Comparison of ENCODE assay signal across 24 cellular contexts in the genomic region with DNA sequence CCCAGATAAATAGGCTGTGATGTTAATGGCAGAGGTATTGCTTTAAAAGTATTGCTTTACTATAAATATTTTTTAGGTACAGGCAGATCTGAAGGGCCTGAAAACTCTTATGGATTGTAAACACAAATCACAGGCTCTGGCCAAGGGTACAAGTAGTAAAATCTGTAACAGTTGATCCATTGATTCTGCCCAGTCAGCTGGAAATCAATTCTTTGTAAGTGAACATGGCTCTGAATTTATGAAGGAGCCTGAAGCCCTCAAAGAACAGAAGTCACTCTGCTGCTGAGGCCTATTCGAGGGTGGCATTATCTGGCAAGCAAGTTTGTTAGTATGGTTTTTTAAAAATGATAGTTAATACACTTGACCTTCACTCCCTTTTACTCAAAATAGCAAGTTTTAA.
"Had no signal": no experiment of that assay in that cellular context is flagged by ENCODE, and none has a peak within 500 bp of the region (broad histone marks: within the 10 kb centered on the region; RNA-seq: fewer than 3 reads in every experiment).

No MANE protein-coding gene starts in this region.

- H3K9me3 Mint-ChIP-seq: activated CD4-positive, alpha-beta T cell treated with anti-CD3 and anti-CD28 coated beads, Interleukin-2, amount 10 ng/mL, durations not matched to agents 24 days and 14 days had no signal

- ATAC-seq: activated CD8-positive, alpha-beta memory T cell treated with anti-CD3 and anti-CD28 coated beads, Interleukin-2, amount 10 ng/mL, durations not matched to agents 7 days and 5 days; T-cell had no signal

- H3K27me3 Mint-ChIP-seq: activated B cell treated with CpG ODN at 0.5 μM for 24 hours; activated CD4-positive, alpha-beta T cell treated with anti-CD3 and anti-CD28 coated beads, Interleukin-2, amount 10 ng/mL, durations not matched to agents 24 days and 14 days; activated CD8-positive, alpha-beta memory T cell treated with anti-CD3 and anti-CD28 coated beads, Interleukin-2, amount 10 ng/mL, durations not matched to agents 7 days and 5 days; activated naive CD4-positive, alpha-beta T cell treated with anti-CD3 and anti-CD28 coated beads, Interleukin-2, amount 50 U/mL, for 24 hours; activated T-cell treated with anti-CD3 and anti-CD28 coated beads, Interleukin-2, amount 50 U/mL, for 24 hours; T-cell had no signal

- H3K27ac Mint-ChIP-seq: activated B cell treated with CpG ODN at 0.5 μM for 24 hours; activated CD4-positive, alpha-beta T cell treated with anti-CD3 and anti-CD28 coated beads, Interleukin-2, amount 10 ng/mL, durations not matched to agents 24 days and 14 days; activated CD8-positive, alpha-beta memory T cell treated with anti-CD3 and anti-CD28 coated beads, Interleukin-2, amount 10 ng/mL, durations not matched to agents 7 days and 5 days; activated naive CD4-positive, alpha-beta T cell treated with anti-CD3 and anti-CD28 coated beads, Interleukin-2, amount 50 U/mL, for 24 hours; activated T-cell treated with anti-CD3 and anti-CD28 coated beads, Interleukin-2, amount 50 U/mL, for 24 hours; activated T-helper 1 cell treated with anti-CD3 and anti-CD28 coated beads, Interleukin-12 subunit alpha, Interleukin-12 subunit beta, Interleukin-2, Interleukin-4 antibody, amounts not matched to agents 30 ng/mL and 10 ng/mL and 1 ng/mL, durations not matched to agents 14 hours and 24 hours and 36 hours; T-cell had no signal

- H2AFZ ChIP-seq: PC-9 had no signal

- H3K27ac ChIP-seq: PC-9 had no signal

- DNase-seq: activated B cell treated with CpG ODN at 0.5 μM for 24 hours; activated CD4-positive, alpha-beta T cell treated with anti-CD3 and anti-CD28 coated beads for 1 hour; activated CD4-positive, alpha-beta T cell treated with anti-CD3 and anti-CD28 coated beads, Interleukin-2, amount 10 ng/mL, durations not matched to agents 24 days and 14 days; activated CD4-positive, alpha-beta T cell treated with anti-CD3 and anti-CD28 coated beads, Interleukin-2, amount 50 U/mL, for 48 hours; activated CD8-positive, alpha-beta memory T cell treated with anti-CD3 and anti-CD28 coated beads, Interleukin-2, amount 10 ng/mL, durations not matched to agents 7 days and 5 days; activated effector memory CD4-positive, alpha-beta T cell treated with Interleukin-2 at 50 U/mL for 16 hours; activated naive CD4-positive, alpha-beta T cell; activated T-cell treated with anti-CD3 and anti-CD28 coated beads, Interleukin-2, amount 50 U/mL, for 24 hours; aorta; central memory CD4-positive, alpha-beta T cell; KG1; NCI-H1048; NCI-H146; NCI-H187 treated with DMSO at 0.1 percent for 48 hours; NCI-H2081 treated with DMSO at 0.1 percent for 48 hours; NCI-H526; NCI-H82; PC-9; SIG-M5; T-cell; T-helper 2 cell; T1000 had no signal

- H3K4me3 Mint-ChIP-seq: activated B cell treated with CpG ODN at 0.5 μM for 24 hours; activated CD4-positive, alpha-beta T cell treated with anti-CD3 and anti-CD28 coated beads, Interleukin-2, amount 10 ng/mL, durations not matched to agents 24 days and 14 days; activated CD8-positive, alpha-beta memory T cell treated with anti-CD3 and anti-CD28 coated beads, Interleukin-2, amount 10 ng/mL, durations not matched to agents 7 days and 5 days; activated naive CD4-positive, alpha-beta T cell treated with anti-CD3 and anti-CD28 coated beads, Interleukin-2, amount 50 U/mL, for 24 hours; activated T-cell treated with anti-CD3 and anti-CD28 coated beads, Interleukin-2, amount 50 U/mL, for 24 hours; activated T-helper 1 cell treated with anti-CD3 and anti-CD28 coated beads, Interleukin-12 subunit alpha, Interleukin-12 subunit beta, Interleukin-2, Interleukin-4 antibody, amounts not matched to agents 30 ng/mL and 10 ng/mL and 1 ng/mL, durations not matched to agents 14 hours and 24 hours and 36 hours; T-cell had no signal

- H3K4me1 Mint-ChIP-seq: activated B cell treated with CpG ODN at 0.5 μM for 24 hours; activated CD4-positive, alpha-beta T cell treated with anti-CD3 and anti-CD28 coated beads, Interleukin-2, amount 10 ng/mL, durations not matched to agents 24 days and 14 days; activated CD8-positive, alpha-beta memory T cell treated with anti-CD3 and anti-CD28 coated beads, Interleukin-2, amount 10 ng/mL, durations not matched to agents 7 days and 5 days; activated naive CD4-positive, alpha-beta T cell treated with anti-CD3 and anti-CD28 coated beads, Interleukin-2, amount 50 U/mL, for 24 hours; T-cell had no signal

- H3K4me2 ChIP-seq: PC-9 had no signal

- H3K36me3 Mint-ChIP-seq: activated CD8-positive, alpha-beta memory T cell treated with anti-CD3 and anti-CD28 coated beads, Interleukin-2, amount 10 ng/mL, durations not matched to agents 7 days and 5 days; activated naive CD4-positive, alpha-beta T cell treated with anti-CD3 and anti-CD28 coated beads, Interleukin-2, amount 50 U/mL, for 24 hours; T-cell had no signal

- H3K4me3 ChIP-seq: PC-9 had no signal
